8 cellular contexts compared by ENCODE assay signal in the genomic region with DNA sequence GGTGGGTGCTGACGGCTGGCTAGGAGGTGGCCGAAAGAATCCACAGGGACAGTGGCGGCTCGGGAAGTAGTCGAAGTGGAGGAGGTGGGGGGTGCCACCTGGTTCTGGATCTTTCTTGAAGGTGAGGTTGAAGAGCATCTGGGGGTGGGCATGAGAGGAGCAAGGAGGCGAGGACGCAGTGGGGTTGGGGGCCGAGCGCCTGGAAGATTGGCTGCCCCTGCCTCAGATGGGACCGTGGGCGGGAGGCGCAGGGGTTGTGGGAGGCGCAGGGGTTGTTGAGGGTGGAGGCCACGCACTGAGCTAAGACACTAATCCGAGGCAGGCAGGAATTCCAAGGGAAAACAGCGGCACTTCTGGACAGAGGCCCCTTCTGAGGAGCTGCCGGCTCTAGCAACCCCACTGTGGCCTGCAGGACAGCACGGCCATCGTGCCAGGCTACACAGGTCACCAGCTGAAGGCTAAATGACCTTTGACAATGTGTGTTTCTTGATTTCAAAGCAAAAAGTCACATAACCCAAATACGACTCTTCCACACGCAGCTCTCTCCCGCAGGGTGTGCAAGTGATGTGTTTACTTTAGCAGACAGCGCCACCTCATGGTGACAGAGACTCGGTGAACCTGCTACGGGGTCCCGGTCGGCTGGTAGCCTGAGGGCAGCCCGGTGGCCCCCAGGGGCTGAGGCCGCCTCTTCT. TPM values are rescaled to one million over a fixed set of nuclear protein-coding genes. Genes with fewer than 3 reads are reported as not detected.
DNase-seq lines count a peak whose midpoint lies in the region; ATAC-seq and TF ChIP-seq lines count a peak whose summit lies in the region.

No MANE protein-coding gene starts in this region.

- H3K27me3 ChIP-seq in HAP-1 (ENCODE audit: low read depth) = no peaks in the 10 kb centered on the region; the same call in 1 of the 2 replicates

- H3K36me3 Mint-ChIP-seq in endothelial cell (ENCODE audit: low read depth, unreplicated experiment) = no peaks in the 10 kb centered on the region

- peaks cover 14% of the 10 kb centered on the region for H3K27me3 Mint-ChIP-seq in endothelial cell (ENCODE audit: unreplicated experiment)

- DNase-seq in AG09319 (ENCODE audit: extremely low read depth, low read depth) = peak; percentile 16
- DNase-seq in HAP-1 (ENCODE audit: low spot score in 2 of 2) = peak; percentile 77 to 93
- peak; percentile 85 for DNase-seq in NCI-H82 (lab: John Stamatoyannopoulos, UW)
- DNase-seq in activated CD8-positive, alpha-beta memory T cell treated with anti-CD3 and anti-CD28 coated beads for 24 hours = peak; percentile 86
- peak; percentile 89 for DNase-seq in endothelial cell (ENCODE audit: low spot score)
- DNase-seq in middle frontal gyrus (ENCODE audit: extremely low spot score, low spot score) = peak; percentile 34
- peak; percentile 64 for DNase-seq in stimulated activated CD8-positive, alpha-beta memory T cell treated with anti-CD3 and anti-CD28 coated beads, Interleukin-2, amount 100 ng/mL, for 48 hours (ENCODE audit: low read depth in 2 of 2)

- no peak overlapping the region for H3K27ac Mint-ChIP-seq in endothelial cell (ENCODE audit: unreplicated experiment)

- H3K4me3 ChIP-seq in HAP-1 = no peak overlapping the region

- no peaks in the 10 kb centered on the region for H3K4me1 Mint-ChIP-seq in endothelial cell (ENCODE audit: unreplicated experiment)

- in situ Hi-C loops in HAP-1 (cut with MboI; ENCODE audit: low sequenced_read_pairs) = loop anchor here (5.0 kb wide), 1 partner anchor 220 kb away; no protein-coding TSS in a partner anchor

- H3K4me1 ChIP-seq in HAP-1 = peaks cover 2% of the 10 kb centered on the region; the same call in 1 of the 2 replicates

- H3K9me3 ChIP-seq in HAP-1 = no peaks in the 10 kb centered on the region

- TF ChIP-seq CTCF in AG09319 (IDR thresholded peaks at IDR 0.05; ENCODE audit: low read depth, low read length) (peak; percentile 62), endothelial cell (IDR thresholded peaks at IDR 0.05; ENCODE audit: unreplicated experiment) (peak; percentile 81)

- H3K36me3 ChIP-seq in HAP-1 (replicated peaks) = no peaks in the 10 kb centered on the region

- H3K9me3 Mint-ChIP-seq in endothelial cell (ENCODE audit: unreplicated experiment) = no peaks in the 10 kb centered on the region

- H3K4me3 Mint-ChIP-seq in endothelial cell (ENCODE audit: unreplicated experiment) = no peak overlapping the region

- ATAC-seq in HG03039 (IDR thresholded peaks at IDR 0.05; ENCODE audit: unreplicated experiment) = no peak

RNA-seq across cellular contexts. Expression of a gene that starts 44.1 kb away (rescaled TPM):
- 69.5 TPM for total RNA-seq in endothelial cell (ENCODE audit: unreplicated experiment)

Comparison
In these comparisons a context has a peak if more than half of its experiments do, and no peak if none do; other contexts are left out.
1. DNase-seq: peak in every context shown above with its lines; median percentile 89 in endothelial cell; 86 in activated CD8-positive, alpha-beta memory T cell treated with anti-CD3 and anti-CD28 coated beads for 24 hours; 85 in HAP-1; 85 in NCI-H82; 64 in stimulated activated CD8-positive, alpha-beta memory T cell treated with anti-CD3 and anti-CD28 coated beads, Interleukin-2, amount 100 ng/mL, for 48 hours; 34 in middle frontal gyrus; 16 in AG09319.